ENCODE assay signal across 12 cellular contexts in genomic region chr5:35778259-35778769, GRCh38.
DNase-seq lines count a peak whose midpoint lies in the region; ATAC-seq and TF ChIP-seq lines count a peak whose summit lies in the region.
"Had no signal": no experiment of that assay in that cellular context is flagged by ENCODE, and none has a peak within 500 bp of the region (broad histone marks: within the 10 kb centered on the region; RNA-seq: fewer than 3 reads in every experiment).

No MANE protein-coding gene starts in this region.

- H3F3A ChIP-seq in SK-N-SH (replicated peaks; ENCODE audit: insufficient read depth), result peaks cover 7% of the 10 kb centered on the region

- H3K27me3 ChIP-seq in SK-N-SH (ENCODE audit: insufficient read depth), result no peaks in the 10 kb centered on the region
- H3K27me3 ChIP-seq: BE2C, MG63 had no signal

- 70% methylated on average over 3 of the region's 3 CpGs for WGBS in SK-N-SH (ENCODE audit: low lambda C conversion rate)

- H3K9me3 ChIP-seq in SK-N-SH, result no peaks in the 10 kb centered on the region
- H3K9me3 ChIP-seq: BE2C, MG63 had no signal

- H3K27me3 Mint-ChIP-seq in activated naive CD4-positive, alpha-beta T cell treated with anti-CD3 and anti-CD28 coated beads, Interleukin-2, amount 50 U/mL, for 24 hours, result no peaks in the 10 kb centered on the region
- H3K27me3 Mint-ChIP-seq in activated naive CD8-positive, alpha-beta T cell, result no peaks in the 10 kb centered on the region

- H3K4me1 ChIP-seq in SK-N-SH (ENCODE audit: control insufficient read depth in 1 of 2, insufficient read depth in 2 of 2, low read depth in 1 of 2, low read length in 1 of 2), result peaks cover 0 to 14% of the 10 kb centered on the region in 2 experiments; a peak in 2 of 4 replicates
- H3K4me1 ChIP-seq: BE2C had no signal

- no peaks in the 10 kb centered on the region for H3K9me3 Mint-ChIP-seq in activated naive CD4-positive, alpha-beta T cell treated with anti-CD3 and anti-CD28 coated beads, Interleukin-2, amount 50 U/mL, for 24 hours
- H3K9me3 Mint-ChIP-seq in activated naive CD4-positive, alpha-beta T cell treated with anti-CD3 and anti-CD28 coated beads, Interleukin-2, amount 50 U/mL, for 72 hours, result peaks cover 0 to 8% of the 10 kb centered on the region in 2 donors
- H3K9me3 Mint-ChIP-seq in activated naive CD8-positive, alpha-beta T cell (ENCODE audit: low read depth), result no peaks in the 10 kb centered on the region
- H3K9me3 Mint-ChIP-seq in stimulated activated effector memory CD8-positive, alpha-beta T cell treated with anti-CD3 and anti-CD28 coated beads, Interleukin-12 subunit alpha, Interleukin-12 subunit beta, amount 100 ng/mL, for 72 hours, result no peaks in the 10 kb centered on the region

- no peaks in the 10 kb centered on the region for H4K20me1 ChIP-seq in SK-N-SH (ENCODE audit: insufficient read depth)

- no peaks in the 10 kb centered on the region for H3K79me2 ChIP-seq in SK-N-SH (ENCODE audit: insufficient read depth)

- no peak for ATAC-seq in SK-N-SH treated with all-trans-retinoic acid at 6 μM for 48 hours
- ATAC-seq in activated naive CD4-positive, alpha-beta T cell treated with anti-CD3 and anti-CD28 coated beads, Interleukin-2, amount 50 U/mL, for 72 hours, result no peak
- ATAC-seq in stimulated activated effector memory CD8-positive, alpha-beta T cell treated with anti-CD3 and anti-CD28 coated beads, Interleukin-12 subunit alpha, Interleukin-12 subunit beta, amount 100 ng/mL, for 72 hours, result no peak

- H3K9ac ChIP-seq in SK-N-SH, result no peak overlapping the region

- H3K4me1 Mint-ChIP-seq in activated naive CD4-positive, alpha-beta T cell treated with anti-CD3 and anti-CD28 coated beads, Interleukin-2, amount 50 U/mL, for 24 hours, result peaks cover 81% of the 10 kb centered on the region
- H3K4me1 Mint-ChIP-seq in activated naive CD8-positive, alpha-beta T cell (ENCODE audit: low read depth), result peaks cover 83% of the 10 kb centered on the region
- peaks cover 59% of the 10 kb centered on the region for H3K4me1 Mint-ChIP-seq in stimulated activated effector memory CD8-positive, alpha-beta T cell treated with anti-CD3 and anti-CD28 coated beads, Interleukin-12 subunit alpha, Interleukin-12 subunit beta, amount 100 ng/mL, for 72 hours

- H3K27ac Mint-ChIP-seq in activated naive CD4-positive, alpha-beta T cell treated with anti-CD3 and anti-CD28 coated beads, Interleukin-2, amount 50 U/mL, for 24 hours, result peak overlapping the region; percentile 97
- peak overlapping the region in 1 of 2 donors; percentile 68 for H3K27ac Mint-ChIP-seq in activated naive CD4-positive, alpha-beta T cell treated with anti-CD3 and anti-CD28 coated beads, Interleukin-2, amount 50 U/mL, for 72 hours
- H3K27ac Mint-ChIP-seq in activated naive CD8-positive, alpha-beta T cell, result peak overlapping the region; percentile 97
- H3K27ac Mint-ChIP-seq in stimulated activated effector memory CD8-positive, alpha-beta T cell treated with anti-CD3 and anti-CD28 coated beads, Interleukin-12 subunit alpha, Interleukin-12 subunit beta, amount 100 ng/mL, for 72 hours, result peak overlapping the region; percentile 75

- no peak for TF ChIP-seq RAD21 in SK-N-SH (IDR thresholded peaks at IDR 0.05; ENCODE audit: low read length)

- H3K9me2 ChIP-seq in SK-N-SH, result no peaks in the 10 kb centered on the region; the same call in 1 of the 2 replicates

- H3K4me3 Mint-ChIP-seq in activated naive CD4-positive, alpha-beta T cell treated with anti-CD3 and anti-CD28 coated beads, Interleukin-2, amount 50 U/mL, for 24 hours, result peak overlapping the region; percentile 58
- peak overlapping the region; percentile 25 for H3K4me3 Mint-ChIP-seq in activated naive CD8-positive, alpha-beta T cell
- peak overlapping the region; percentile 16 for H3K4me3 Mint-ChIP-seq in stimulated activated effector memory CD8-positive, alpha-beta T cell treated with anti-CD3 and anti-CD28 coated beads, Interleukin-12 subunit alpha, Interleukin-12 subunit beta, amount 100 ng/mL, for 72 hours

- POLR2A ChIA-PET in SK-N-SH (lab: Yijun Ruan, JAX), result no interaction called here

- TF ChIP-seq CTCF in SK-N-SH (IDR thresholded peaks at IDR 0.05), result no peak

- H3K36me3 ChIP-seq in SK-N-SH (replicated peaks in 1 of 2; ENCODE audit: control insufficient read depth in 1 of 2, insufficient read depth in 2 of 2, low read length in 1 of 2), result no peaks in the 10 kb centered on the region
- H3K36me3 ChIP-seq: BE2C, MG63 had no signal

- CTCF ChIA-PET in SK-N-SH (lab: Yijun Ruan, JAX), result interaction anchor here (0.6 to 10.2 kb wide), 20 partner anchors 7 to 225 kb away, joined by 3 to 150 read pairs (median 4); no protein-coding TSS in a partner anchor

- DNase-seq in SK-N-SH, result no peak
- no peak for DNase-seq in activated naive CD4-positive, alpha-beta T cell treated with anti-CD3 and anti-CD28 coated beads, Interleukin-2, amount 50 U/mL, for 72 hours (ENCODE audit: low spot score in 2 of 2)
- no peak for DNase-seq in stimulated activated effector memory CD8-positive, alpha-beta T cell treated with anti-CD3 and anti-CD28 coated beads, Interleukin-12 subunit alpha, Interleukin-12 subunit beta, amount 100 ng/mL, for 72 hours (ENCODE audit: low spot score in 2 of 2)
- no peak for DNase-seq in epidermal melanocyte (ENCODE audit: insufficient read length, low spot score)
- no peak for DNase-seq in SIG-M5 (lab: John Stamatoyannopoulos, UW)

- TF ChIP-seq EP300 in SK-N-SH (IDR thresholded peaks at IDR 0.05; ENCODE audit: borderline replicate concordance in 1 of 2, low read depth in 1 of 2, low read length in 1 of 2), result no peak

- H3K27ac ChIP-seq in SK-N-SH (ENCODE audit: low read depth in 2 of 2, low read length in 1 of 2), result no peak overlapping the region
- H3K27ac ChIP-seq: 22Rv1, RWPE1 had no signal

- no peak overlapping the region for H3K4me2 ChIP-seq in SK-N-SH

- H3K4me3 ChIP-seq in SK-N-SH (ENCODE audit: low read depth in 2 of 2, low read length in 1 of 2), result no peak overlapping the region
- H3K4me3 ChIP-seq: MG63 had no signal

- no peak overlapping the region for H2AFZ ChIP-seq in SK-N-SH (ENCODE audit: low read depth)

- no peaks in the 10 kb centered on the region for H3K36me3 Mint-ChIP-seq in activated naive CD4-positive, alpha-beta T cell treated with anti-CD3 and anti-CD28 coated beads, Interleukin-2, amount 50 U/mL, for 24 hours
- peaks cover 5 to 13% of the 10 kb centered on the region in 2 donors for H3K36me3 Mint-ChIP-seq in activated naive CD4-positive, alpha-beta T cell treated with anti-CD3 and anti-CD28 coated beads, Interleukin-2, amount 50 U/mL, for 72 hours
- H3K36me3 Mint-ChIP-seq in activated naive CD8-positive, alpha-beta T cell, result no peaks in the 10 kb centered on the region
- no peaks in the 10 kb centered on the region for H3K36me3 Mint-ChIP-seq in stimulated activated effector memory CD8-positive, alpha-beta T cell treated with anti-CD3 and anti-CD28 coated beads, Interleukin-12 subunit alpha, Interleukin-12 subunit beta, amount 100 ng/mL, for 72 hours

TF ChIP-seq in SK-N-SH treated with all-trans-retinoic acid at 6 μM for 48 hours, 23 proteins besides CTCF, POLR2A, EP300 and RAD21 (continues in another document):
- TF ChIP-seq ZNF70 (CRISPR knock-in tag; IDR thresholded peaks at IDR 0.05) (no peak), ZFP3 (CRISPR knock-in tag; IDR thresholded peaks at IDR 0.05) (no peak), ISL1 (CRISPR knock-in tag; IDR thresholded peaks at IDR 0.05) (no peak)

TF ChIP-seq in SK-N-SH, 30 proteins besides CTCF, POLR2A, EP300 and RAD21:
- TF ChIP-seq, protein P1, sequence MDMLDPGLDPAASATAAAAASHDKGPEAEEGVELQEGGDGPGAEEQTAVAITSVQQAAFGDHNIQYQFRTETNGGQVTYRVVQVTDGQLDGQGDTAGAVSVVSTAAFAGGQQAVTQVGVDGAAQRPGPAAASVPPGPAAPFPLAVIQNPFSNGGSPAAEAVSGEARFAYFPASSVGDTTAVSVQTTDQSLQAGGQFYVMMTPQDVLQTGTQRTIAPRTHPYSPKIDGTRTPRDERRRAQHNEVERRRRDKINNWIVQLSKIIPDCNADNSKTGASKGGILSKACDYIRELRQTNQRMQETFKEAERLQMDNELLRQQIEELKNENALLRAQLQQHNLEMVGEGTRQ (IDR thresholded peaks at IDR 0.05; ENCODE audit: borderline replicate concordance, low read depth, low read length), result no peak
- no peak for TF ChIP-seq FOXM1 (IDR thresholded peaks at IDR 0.05; ENCODE audit: low read depth)
- no peak for TF ChIP-seq TAF1 (IDR thresholded peaks at IDR 0.05; ENCODE audit: borderline replicate concordance, low read depth, low read length)
